Comparison of ENCODE assay signal across 10 cellular contexts in genomic region chr22:45225732-45226560, GRCh38. TPM values are rescaled to one million over a fixed set of nuclear protein-coding genes. Genes with fewer than 3 reads are reported as not detected.
DNase-seq lines count a peak whose midpoint lies in the region; TF ChIP-seq lines count a peak whose summit lies in the region.
"Had no signal": no experiment of that assay in that cellular context is flagged by ENCODE, and none has a peak within 500 bp of the region (broad histone marks: within the 10 kb centered on the region; RNA-seq: fewer than 3 reads in every experiment).

No MANE protein-coding gene starts in this region.

- 49 to 59% methylated on average over 24 to 29 of the region's 29 CpGs for WGBS in lower leg skin, 2 donors
- WGBS in thyroid gland, 2 donors, result 76 to 78% methylated on average over 21 to 29 of the region's 29 CpGs

- no peaks in the 10 kb centered on the region for H3K9me3 Mint-ChIP-seq in dendritic cell treated with granulocyte-macrophage colony-stimulating factor and Interleukin-4, amounts not matched to agents 40 ng/mL and 50 ng/mL, for 4 days

- TF ChIP-seq POLR2A in lower leg skin (IDR thresholded peaks at IDR 0.05) (no peak), thyroid gland (IDR thresholded peaks at IDR 0.05) (no peak)

- H3K27ac Mint-ChIP-seq in dendritic cell treated with granulocyte-macrophage colony-stimulating factor and Interleukin-4, amounts not matched to agents 40 ng/mL and 50 ng/mL, for 4 days, result peak overlapping the region; percentile 92

- H3K27ac ChIP-seq in thyroid gland, result no peak overlapping the region

- intact Hi-C loops in dendritic cell treated with granulocyte-macrophage colony-stimulating factor and Interleukin-4, amounts not matched to agents 40 ng/mL and 50 ng/mL, for 4 days (cut with micrococcal nuclease), result loop anchor here (2.0 kb wide), 1 partner anchor 13 kb away; no protein-coding TSS in a partner anchor
- intact Hi-C loops in lower leg skin (cut with DNase I; ENCODE audit: low total_unique reads), result no loop called here
- intact Hi-C loops in thyroid gland (cut with DNase I), result no loop called here

- H3K4me1 ChIP-seq in thyroid gland, result peaks cover 6 to 22% of the 10 kb centered on the region in 2 donors

- H3K4me3 ChIP-seq in lower leg skin (ENCODE audit: low read depth, poor library complexity, severe bottlenecking) (no peak overlapping the region), thyroid gland (replicated peaks in 1 of 3) (no peak overlapping the region)

- no peaks in the 10 kb centered on the region for H3K27me3 Mint-ChIP-seq in dendritic cell treated with granulocyte-macrophage colony-stimulating factor and Interleukin-4, amounts not matched to agents 40 ng/mL and 50 ng/mL, for 4 days

- H3K27me3 ChIP-seq in thyroid gland, result no peaks in the 10 kb centered on the region

- no peaks in the 10 kb centered on the region for H3K36me3 ChIP-seq in thyroid gland

- DNase-seq in NOMO-1 (lab: John Stamatoyannopoulos, UW; ENCODE audit: unreplicated experiment in 2 of 2) (peak; percentile 92 to 97), lower leg skin (ENCODE audit: low spot score in 2 of 2) (peak; percentile 72 to 95), thyroid gland (peak; percentile 57 to 61), iPS-NIHi11 (ENCODE audit: low spot score) (no peak), mucosa of gallbladder (ENCODE audit: low spot score) (no peak), NCI-H2171 treated with DMSO at 0.1 percent for 48 hours (lab: John Stamatoyannopoulos, UW) (no peak)
- DNase-seq: activated T-cell treated with anti-CD3 and anti-CD28 coated beads, Interleukin-2, amount 50 U/mL, for 1 hour; HCEC 1CT; stimulated activated CD4-positive, alpha-beta T cell treated with anti-CD3 and anti-CD28 coated beads, Interleukin-12 subunit alpha, Interleukin-12 subunit beta, amount 100 ng/mL, for 4 hours had no signal

- peaks cover 57% of the 10 kb centered on the region for H3K36me3 Mint-ChIP-seq in dendritic cell treated with granulocyte-macrophage colony-stimulating factor and Interleukin-4, amounts not matched to agents 40 ng/mL and 50 ng/mL, for 4 days (ENCODE audit: low read depth)

- no peak for TF ChIP-seq CTCF in lower leg skin (IDR thresholded peaks at IDR 0.05)
- TF ChIP-seq CTCF in thyroid gland (IDR thresholded peaks at IDR 0.05), result no peak

- H3K9me3 ChIP-seq in thyroid gland, result no peaks in the 10 kb centered on the region

- peak overlapping the region; percentile 30 for H3K4me3 Mint-ChIP-seq in dendritic cell treated with granulocyte-macrophage colony-stimulating factor and Interleukin-4, amounts not matched to agents 40 ng/mL and 50 ng/mL, for 4 days

- peaks cover 89% of the 10 kb centered on the region for H3K4me1 Mint-ChIP-seq in dendritic cell treated with granulocyte-macrophage colony-stimulating factor and Interleukin-4, amounts not matched to agents 40 ng/mL and 50 ng/mL, for 4 days (ENCODE audit: low read depth)

RNA-seq across cellular contexts. Expression of gene KIAA0930, which starts 14.7 kb away (rescaled TPM):
- total RNA-seq in lower leg skin (100 to 1,000 TPM in 1 of 4 donors, 10 to 100 TPM in 3; 47.6 to 143 (median 96.8) TPM), thyroid gland (10 to 100 TPM; 21.0 to 42.7 (median 25.0) TPM), mucosa of gallbladder (93.1 TPM)

RNA-seq across cellular contexts. Expression of gene UPK3A, which starts 58.8 kb away (rescaled TPM):
- total RNA-seq in lower leg skin (under 1 TPM in 1 of 4 donors, not detected in 3; 0.49 TPM), thyroid gland (1 to 10 TPM in 3 of 4 donors, not detected in 1; 2.1 to 3.9 (median 2.6) TPM), mucosa of gallbladder (0.40 TPM)

Comparison
In these comparisons a context has a peak if more than half of its experiments do, and no peak if none do; other contexts are left out.
1. DNase-seq: peak in NOMO-1 (2 of 2), lower leg skin (2 of 2) and thyroid gland (2 of 2); none in iPS-NIHi11 (single experiment), mucosa of gallbladder (single experiment) and NCI-H2171 treated with DMSO at 0.1 percent for 48 hours (single experiment).